In genomic region chrX:153944140-153944799, GRCh38 we compare ENCODE assay signal across 2 cellular contexts.
TF ChIP-seq lines count a peak whose summit lies in the region.

Gene RENBP, minus strand, starts transcription at chrX:153944643. Its CDS starts 33 bp downstream, at chrX:153944610.

TF ChIP-seq in K562, 482 proteins besides CTCF, POLR2A, EP300 and RAD21 (continues in another document):
- TF ChIP-seq FOXA3 (CRISPR knock-in tag; conservative IDR thresholded peaks at IDR 0.05 in 1 of 2, IDR thresholded peaks at IDR 0.05 in 1 of 2), result no peak
- no peak for TF ChIP-seq ZNF143 (CRISPR knock-in tag; IDR thresholded peaks at IDR 0.05)
- TF ChIP-seq KLF6 (CRISPR knock-in tag; IDR thresholded peaks at IDR 0.05; ENCODE audit: borderline replicate concordance), result peak; percentile 77; the same call in 1 of the 2 replicates
- TF ChIP-seq HDAC2 (IDR thresholded peaks at IDR 0.05), result 0 out of 2 replicates have a peak, but pooled peaks have one; percentile 20
- TF ChIP-seq RBM22 (IDR thresholded peaks at IDR 0.05; ENCODE audit: low read depth, low read length, poor library complexity, severe bottlenecking), result no peak
- no peak for TF ChIP-seq NCOA4 (IDR thresholded peaks at IDR 0.05; ENCODE audit: partially characterized antibody)
- no peak for TF ChIP-seq FOSL1 (tag; conservative IDR thresholded peaks at IDR 0.05)
- no peak for TF ChIP-seq TCF7L2 (IDR thresholded peaks at IDR 0.05; ENCODE audit: low read depth, low read length)
- TF ChIP-seq ATF4 (CRISPR knock-in tag; IDR thresholded peaks at IDR 0.05), result no peak
- no peak for TF ChIP-seq ZNF707 (CRISPR knock-in tag; conservative IDR thresholded peaks at IDR 0.05)
- no peak for TF ChIP-seq ZFPM2 (CRISPR knock-in tag; IDR thresholded peaks at IDR 0.05)
- no peak for TF ChIP-seq NUFIP1 (IDR thresholded peaks at IDR 0.05; ENCODE audit: partially characterized antibody)
- 0 out of 4 replicates have a peak, but pooled peaks have one; percentile 9 to 19 for TF ChIP-seq NRF1 (conservative IDR thresholded peaks at IDR 0.05 in 1 of 2, IDR thresholded peaks at IDR 0.05 in 1 of 2)
- TF ChIP-seq RBFOX2 (IDR thresholded peaks at IDR 0.05; ENCODE audit: low read depth, low read length), result peak; percentile 62
- no peak for TF ChIP-seq TEAD1 (CRISPR knock-in tag; IDR thresholded peaks at IDR 0.05)
- TF ChIP-seq CBX3 (IDR thresholded peaks at IDR 0.05; ENCODE audit: borderline replicate concordance in 1 of 2, low read length in 2 of 2), result no peak
- no peak for TF ChIP-seq RBM14 (IDR thresholded peaks at IDR 0.05; ENCODE audit: borderline replicate concordance, insufficient read depth, low read depth, low read length)
- TF ChIP-seq ILF3 (IDR thresholded peaks at IDR 0.05; ENCODE audit: borderline replicate concordance), result no peak
- no peak for TF ChIP-seq ZNF165 (CRISPR knock-in tag; IDR thresholded peaks at IDR 0.05; ENCODE audit: borderline replicate concordance)
- TF ChIP-seq ZNF324 (CRISPR knock-in tag; IDR thresholded peaks at IDR 0.05), result no peak
- TF ChIP-seq FOXK2 (conservative IDR thresholded peaks at IDR 0.05 in 1 of 2, IDR thresholded peaks at IDR 0.05 in 1 of 2; ENCODE audit: low read depth in 2 of 2), result no peak
- no peak for TF ChIP-seq PBX2 (CRISPR knock-in tag; IDR thresholded peaks at IDR 0.05; ENCODE audit: low read depth)
- peak; percentile 55 for TF ChIP-seq PBX2 (tag; conservative IDR thresholded peaks at IDR 0.05; ENCODE audit: low read depth)
- no peak for TF ChIP-seq CHD4 (IDR thresholded peaks at IDR 0.05; ENCODE audit: insufficient read depth, insufficient replicate concordance, low read depth, low read length, poor library complexity, severe bottlenecking)
- TF ChIP-seq, protein P1, sequence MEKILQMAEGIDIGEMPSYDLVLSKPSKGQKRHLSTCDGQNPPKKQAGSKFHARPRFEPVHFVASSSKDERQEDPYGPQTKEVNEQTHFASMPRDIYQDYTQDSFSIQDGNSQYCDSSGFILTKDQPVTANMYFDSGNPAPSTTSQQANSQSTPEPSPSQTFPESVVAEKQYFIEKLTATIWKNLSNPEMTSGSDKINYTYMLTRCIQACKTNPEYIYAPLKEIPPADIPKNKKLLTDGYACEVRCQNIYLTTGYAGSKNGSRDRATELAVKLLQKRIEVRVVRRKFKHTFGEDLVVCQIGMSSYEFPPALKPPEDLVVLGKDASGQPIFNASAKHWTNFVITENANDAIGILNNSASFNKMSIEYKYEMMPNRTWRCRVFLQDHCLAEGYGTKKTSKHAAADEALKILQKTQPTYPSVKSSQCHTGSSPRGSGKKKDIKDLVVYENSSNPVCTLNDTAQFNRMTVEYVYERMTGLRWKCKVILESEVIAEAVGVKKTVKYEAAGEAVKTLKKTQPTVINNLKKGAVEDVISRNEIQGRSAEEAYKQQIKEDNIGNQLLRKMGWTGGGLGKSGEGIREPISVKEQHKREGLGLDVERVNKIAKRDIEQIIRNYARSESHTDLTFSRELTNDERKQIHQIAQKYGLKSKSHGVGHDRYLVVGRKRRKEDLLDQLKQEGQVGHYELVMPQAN (IDR thresholded peaks at IDR 0.05; ENCODE audit: borderline replicate concordance), result peak; percentile 40; the same call in 1 of the 2 replicates

TF ChIP-seq in HepG2, 621 proteins besides CTCF, POLR2A, EP300 and RAD21:
- TF ChIP-seq IKZF1 (IDR thresholded peaks at IDR 0.05), result no peak
- TF ChIP-seq, protein P2, sequence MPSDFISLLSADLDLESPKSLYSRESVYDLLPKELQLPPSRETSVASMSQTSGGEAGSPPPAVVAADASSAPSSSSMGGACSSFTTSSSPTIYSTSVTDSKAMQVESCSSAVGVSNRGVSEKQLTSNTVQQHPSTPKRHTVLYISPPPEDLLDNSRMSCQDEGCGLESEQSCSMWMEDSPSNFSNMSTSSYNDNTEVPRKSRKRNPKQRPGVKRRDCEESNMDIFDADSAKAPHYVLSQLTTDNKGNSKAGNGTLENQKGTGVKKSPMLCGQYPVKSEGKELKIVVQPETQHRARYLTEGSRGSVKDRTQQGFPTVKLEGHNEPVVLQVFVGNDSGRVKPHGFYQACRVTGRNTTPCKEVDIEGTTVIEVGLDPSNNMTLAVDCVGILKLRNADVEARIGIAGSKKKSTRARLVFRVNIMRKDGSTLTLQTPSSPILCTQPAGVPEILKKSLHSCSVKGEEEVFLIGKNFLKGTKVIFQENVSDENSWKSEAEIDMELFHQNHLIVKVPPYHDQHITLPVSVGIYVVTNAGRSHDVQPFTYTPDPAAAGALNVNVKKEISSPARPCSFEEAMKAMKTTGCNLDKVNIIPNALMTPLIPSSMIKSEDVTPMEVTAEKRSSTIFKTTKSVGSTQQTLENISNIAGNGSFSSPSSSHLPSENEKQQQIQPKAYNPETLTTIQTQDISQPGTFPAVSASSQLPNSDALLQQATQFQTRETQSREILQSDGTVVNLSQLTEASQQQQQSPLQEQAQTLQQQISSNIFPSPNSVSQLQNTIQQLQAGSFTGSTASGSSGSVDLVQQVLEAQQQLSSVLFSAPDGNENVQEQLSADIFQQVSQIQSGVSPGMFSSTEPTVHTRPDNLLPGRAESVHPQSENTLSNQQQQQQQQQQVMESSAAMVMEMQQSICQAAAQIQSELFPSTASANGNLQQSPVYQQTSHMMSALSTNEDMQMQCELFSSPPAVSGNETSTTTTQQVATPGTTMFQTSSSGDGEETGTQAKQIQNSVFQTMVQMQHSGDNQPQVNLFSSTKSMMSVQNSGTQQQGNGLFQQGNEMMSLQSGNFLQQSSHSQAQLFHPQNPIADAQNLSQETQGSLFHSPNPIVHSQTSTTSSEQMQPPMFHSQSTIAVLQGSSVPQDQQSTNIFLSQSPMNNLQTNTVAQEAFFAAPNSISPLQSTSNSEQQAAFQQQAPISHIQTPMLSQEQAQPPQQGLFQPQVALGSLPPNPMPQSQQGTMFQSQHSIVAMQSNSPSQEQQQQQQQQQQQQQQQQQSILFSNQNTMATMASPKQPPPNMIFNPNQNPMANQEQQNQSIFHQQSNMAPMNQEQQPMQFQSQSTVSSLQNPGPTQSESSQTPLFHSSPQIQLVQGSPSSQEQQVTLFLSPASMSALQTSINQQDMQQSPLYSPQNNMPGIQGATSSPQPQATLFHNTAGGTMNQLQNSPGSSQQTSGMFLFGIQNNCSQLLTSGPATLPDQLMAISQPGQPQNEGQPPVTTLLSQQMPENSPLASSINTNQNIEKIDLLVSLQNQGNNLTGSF (CRISPR knock-in tag; IDR thresholded peaks at IDR 0.05), result no peak
- no peak for TF ChIP-seq ZNF781 (CRISPR knock-in tag; IDR thresholded peaks at IDR 0.05; ENCODE audit: borderline replicate concordance, not compliant biosample characterization)
- no peak for TF ChIP-seq KDM5B (CRISPR knock-in tag; IDR thresholded peaks at IDR 0.05; ENCODE audit: borderline replicate concordance)
- TF ChIP-seq ZNF780A (CRISPR knock-in tag; IDR thresholded peaks at IDR 0.05), result no peak
- TF ChIP-seq ZBTB34 (CRISPR knock-in tag; IDR thresholded peaks at IDR 0.05), result no peak
- TF ChIP-seq, protein P3, sequence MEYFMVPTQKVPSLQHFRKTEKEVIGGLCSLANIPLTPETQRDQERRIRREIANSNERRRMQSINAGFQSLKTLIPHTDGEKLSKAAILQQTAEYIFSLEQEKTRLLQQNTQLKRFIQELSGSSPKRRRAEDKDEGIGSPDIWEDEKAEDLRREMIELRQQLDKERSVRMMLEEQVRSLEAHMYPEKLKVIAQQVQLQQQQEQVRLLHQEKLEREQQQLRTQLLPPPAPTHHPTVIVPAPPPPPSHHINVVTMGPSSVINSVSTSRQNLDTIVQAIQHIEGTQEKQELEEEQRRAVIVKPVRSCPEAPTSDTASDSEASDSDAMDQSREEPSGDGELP (IDR thresholded peaks at IDR 0.05; ENCODE audit: borderline replicate concordance, low read depth), result peak; percentile 40; the same call in 1 of the 2 replicates
- no peak for TF ChIP-seq PRDM4 (CRISPR knock-in tag; IDR thresholded peaks at IDR 0.05; ENCODE audit: borderline replicate concordance)
- TF ChIP-seq SRSF4 (IDR thresholded peaks at IDR 0.05; ENCODE audit: low read depth, low read length, poor library complexity, severe bottlenecking), result no peak
- no peak for TF ChIP-seq ZNF563 (CRISPR knock-in tag; IDR thresholded peaks at IDR 0.05)
- TF ChIP-seq, protein P4, sequence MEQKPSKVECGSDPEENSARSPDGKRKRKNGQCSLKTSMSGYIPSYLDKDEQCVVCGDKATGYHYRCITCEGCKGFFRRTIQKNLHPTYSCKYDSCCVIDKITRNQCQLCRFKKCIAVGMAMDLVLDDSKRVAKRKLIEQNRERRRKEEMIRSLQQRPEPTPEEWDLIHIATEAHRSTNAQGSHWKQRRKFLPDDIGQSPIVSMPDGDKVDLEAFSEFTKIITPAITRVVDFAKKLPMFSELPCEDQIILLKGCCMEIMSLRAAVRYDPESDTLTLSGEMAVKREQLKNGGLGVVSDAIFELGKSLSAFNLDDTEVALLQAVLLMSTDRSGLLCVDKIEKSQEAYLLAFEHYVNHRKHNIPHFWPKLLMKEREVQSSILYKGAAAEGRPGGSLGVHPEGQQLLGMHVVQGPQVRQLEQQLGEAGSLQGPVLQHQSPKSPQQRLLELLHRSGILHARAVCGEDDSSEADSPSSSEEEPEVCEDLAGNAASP (CRISPR knock-in tag; IDR thresholded peaks at IDR 0.05; ENCODE audit: borderline replicate concordance), result no peak
- peak; percentile 46; the same call in 1 of the 2 replicates for TF ChIP-seq BHLHE40 (IDR thresholded peaks at IDR 0.05; ENCODE audit: low read length)
- no peak for TF ChIP-seq NFATC3 (CRISPR knock-in tag; IDR thresholded peaks at IDR 0.05)
- TF ChIP-seq, protein P5, sequence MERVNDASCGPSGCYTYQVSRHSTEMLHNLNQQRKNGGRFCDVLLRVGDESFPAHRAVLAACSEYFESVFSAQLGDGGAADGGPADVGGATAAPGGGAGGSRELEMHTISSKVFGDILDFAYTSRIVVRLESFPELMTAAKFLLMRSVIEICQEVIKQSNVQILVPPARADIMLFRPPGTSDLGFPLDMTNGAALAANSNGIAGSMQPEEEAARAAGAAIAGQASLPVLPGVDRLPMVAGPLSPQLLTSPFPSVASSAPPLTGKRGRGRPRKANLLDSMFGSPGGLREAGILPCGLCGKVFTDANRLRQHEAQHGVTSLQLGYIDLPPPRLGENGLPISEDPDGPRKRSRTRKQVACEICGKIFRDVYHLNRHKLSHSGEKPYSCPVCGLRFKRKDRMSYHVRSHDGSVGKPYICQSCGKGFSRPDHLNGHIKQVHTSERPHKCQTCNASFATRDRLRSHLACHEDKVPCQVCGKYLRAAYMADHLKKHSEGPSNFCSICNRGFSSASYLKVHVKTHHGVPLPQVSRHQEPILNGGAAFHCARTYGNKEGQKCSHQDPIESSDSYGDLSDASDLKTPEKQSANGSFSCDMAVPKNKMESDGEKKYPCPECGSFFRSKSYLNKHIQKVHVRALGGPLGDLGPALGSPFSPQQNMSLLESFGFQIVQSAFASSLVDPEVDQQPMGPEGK (CRISPR knock-in tag; IDR thresholded peaks at IDR 0.05), result no peak
- TF ChIP-seq AHR (CRISPR knock-in tag; IDR thresholded peaks at IDR 0.05), result no peak
- peak; percentile 79 for TF ChIP-seq ZNF263 (CRISPR knock-in tag; IDR thresholded peaks at IDR 0.05)
- no peak for TF ChIP-seq TP53 (CRISPR knock-in tag; conservative IDR thresholded peaks at IDR 0.05)
- TF ChIP-seq EHMT2 (IDR thresholded peaks at IDR 0.05; ENCODE audit: borderline replicate concordance, low read depth, low read length), result no peak
- TF ChIP-seq ADNP (CRISPR knock-in tag; IDR thresholded peaks at IDR 0.05), result no peak
- TF ChIP-seq ZFP41 (CRISPR knock-in tag; IDR thresholded peaks at IDR 0.05; ENCODE audit: borderline replicate concordance), result no peak
- TF ChIP-seq, protein P6, sequence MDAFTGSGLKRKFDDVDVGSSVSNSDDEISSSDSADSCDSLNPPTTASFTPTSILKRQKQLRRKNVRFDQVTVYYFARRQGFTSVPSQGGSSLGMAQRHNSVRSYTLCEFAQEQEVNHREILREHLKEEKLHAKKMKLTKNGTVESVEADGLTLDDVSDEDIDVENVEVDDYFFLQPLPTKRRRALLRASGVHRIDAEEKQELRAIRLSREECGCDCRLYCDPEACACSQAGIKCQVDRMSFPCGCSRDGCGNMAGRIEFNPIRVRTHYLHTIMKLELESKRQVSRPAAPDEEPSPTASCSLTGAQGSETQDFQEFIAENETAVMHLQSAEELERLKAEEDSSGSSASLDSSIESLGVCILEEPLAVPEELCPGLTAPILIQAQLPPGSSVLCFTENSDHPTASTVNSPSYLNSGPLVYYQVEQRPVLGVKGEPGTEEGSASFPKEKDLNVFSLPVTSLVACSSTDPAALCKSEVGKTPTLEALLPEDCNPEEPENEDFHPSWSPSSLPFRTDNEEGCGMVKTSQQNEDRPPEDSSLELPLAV (CRISPR knock-in tag; conservative IDR thresholded peaks at IDR 0.05; ENCODE audit: low read depth), result no peak
- TF ChIP-seq ZNF776 (CRISPR knock-in tag; IDR thresholded peaks at IDR 0.05), result no peak
